In genomic region chr1:193457676-193458075, GRCh38 we compare ENCODE assay signal across 15 cellular contexts.
A peak's percentile ranks its signal among the peaks of the same experiment; 100 is the strongest.
DNase-seq lines count a peak whose midpoint lies in the region; ATAC-seq, FAIRE-seq and TF ChIP-seq lines count a peak whose summit lies in the region.
"Had no signal": no experiment of that assay in that cellular context is flagged by ENCODE, and none has a peak within 500 bp of the region (broad histone marks: within the 10 kb centered on the region; RNA-seq: fewer than 3 reads in every experiment).

No MANE protein-coding gene starts in this region.

- BruUV-seq in HepG2 (replicated peaks; lab: Mats Ljungman, UMichigan): no TSS peak

- 73 to 81% (median 78%) methylated on average over 9 of the region's 9 CpGs for WGBS in small intestine, 3 donors
- WGBS in HepG2 (ENCODE audit: low lambda C conversion rate): 17% methylated on average over 9 of the region's 9 CpGs

- TF ChIP-seq EP300 in HepG2 (IDR thresholded peaks at IDR 0.05; ENCODE audit: low read depth in 2 of 2, low read length in 2 of 2) (no peak), HepG2 (CRISPR knock-in tag; IDR thresholded peaks at IDR 0.05; ENCODE audit: borderline replicate concordance) (no peak)

- intact Hi-C loops in HepG2 (cut with micrococcal nuclease; ENCODE audit: unreplicated experiment): no loop called here

- no peaks in the 10 kb centered on the region for H3K4me1 ChIP-seq in small intestine (ENCODE audit: control insufficient read depth in 2 of 2, insufficient read depth in 1 of 2, low read depth in 1 of 2, low read length in 1 of 2)
- H3K4me1 ChIP-seq in HepG2 (ENCODE audit: insufficient read depth, low read length): no peaks in the 10 kb centered on the region
- H3K4me1 ChIP-seq: breast epithelium had no signal

- in situ Hi-C loops in HepG2 (cut with HindIII; ENCODE audit: extremely low pct_ligation_motif_present, low pct_unique_long_range_greater_than_20kb): no loop called here

- no peak overlapping the region for H3K9ac ChIP-seq in HepG2 (ENCODE audit: insufficient read depth, low read depth, low read length)

- H3K79me2 ChIP-seq in HepG2 (ENCODE audit: insufficient read depth, low read length): no peaks in the 10 kb centered on the region

- H4K20me1 ChIP-seq in HepG2 (ENCODE audit: insufficient read depth, low read length): no peaks in the 10 kb centered on the region

- no peak overlapping the region for H3K4me3 ChIP-seq in small intestine (ENCODE audit: low read depth in 1 of 2, low read length in 2 of 2)
- H3K4me3 ChIP-seq in HepG2 (replicated peaks in 1 of 3; ENCODE audit: insufficient read depth in 1 of 3, low read depth in 2 of 3, low read length in 3 of 3): no peak overlapping the region
- H3K4me3 ChIP-seq: breast epithelium, SK-N-MC had no signal

- no peak for FAIRE-seq in small intestine (lab: Jason Lieb, UNC)
- no peak for FAIRE-seq in HepG2 (lab: Jason Lieb, UNC)

- TF ChIP-seq CTCF in HepG2 (CRISPR knock-in tag; IDR thresholded peaks at IDR 0.05): no peak

- no peak for TF ChIP-seq RAD21 in HepG2 (CRISPR knock-in tag; IDR thresholded peaks at IDR 0.05)

- H3K9me3 ChIP-seq in small intestine (ENCODE audit: control insufficient read depth, low read depth) (no peaks in the 10 kb centered on the region), HepG2 (ENCODE audit: low read length) (no peaks in the 10 kb centered on the region)
- H3K9me3 ChIP-seq: breast epithelium had no signal

- POLR2A ChIA-PET in HepG2 (lab: Yijun Ruan, JAX): no interaction called here

- H3K27me3 ChIP-seq in small intestine (ENCODE audit: control insufficient read depth in 2 of 2, insufficient read depth in 2 of 2, low read length in 2 of 2) (no peaks in the 10 kb centered on the region), HepG2 (ENCODE audit: control insufficient read depth in 1 of 2, insufficient read depth in 2 of 2, low read length in 2 of 2) (no peaks in the 10 kb centered on the region)
- H3K27me3 ChIP-seq: breast epithelium had no signal

- no peak for TF ChIP-seq POLR2A in HepG2 (IDR thresholded peaks at IDR 0.05; ENCODE audit: insufficient read depth in 1 of 2, low read depth in 2 of 2, low read length in 2 of 2)

- CTCF ChIA-PET in HepG2 (lab: Yijun Ruan, JAX; ENCODE audit: low intra/inter-chr PET ratio, low total read pairs): no interaction called here

- H3K4me2 ChIP-seq in HepG2 (ENCODE audit: low read depth, low read length): no peak overlapping the region

- ATAC-seq in HepG2: no peak
- ATAC-seq: esophagus mucosa had no signal

- DNase-seq in activated effector memory CD4-positive, alpha-beta T cell treated with anti-CD3 and anti-CD28 coated beads, Interleukin-2, amount 50 U/mL, for 16 hours: peak; percentile 64
- no peak for DNase-seq in activated effector memory CD4-positive, alpha-beta T cell treated with Interleukin-2 at 50 U/mL for 16 hours
- DNase-seq in NCI-H69 (lab: John Stamatoyannopoulos, UW) (peak; percentile 12), small intestine (peak; percentile 20), GDM1 (lab: John Stamatoyannopoulos, UW) (no peak), HepG2 (ENCODE audit: low spot score) (no peak), NCI-H2081 treated with DMSO at 0.1 percent for 48 hours (lab: John Stamatoyannopoulos, UW) (no peak)
- DNase-seq in effector CD4-positive, alpha-beta T cell: peak; percentile 14
- DNase-seq: activated T-cell treated with anti-CD3 and anti-CD28 coated beads, Interleukin-2, amount 50 U/mL, for 4 hours; H7; midbrain; NK-92 treated with Interleukin-12 subunit alpha and Interleukin-12 subunit beta, amount 100 ng/mL, for 24 hours had no signal

- peak overlapping the region in 1 of 2 donors; percentile 41 for H3K27ac ChIP-seq in small intestine (ENCODE audit: low read depth in 1 of 2, low read length in 1 of 2)
- no peak overlapping the region for H3K27ac ChIP-seq in HepG2 (ENCODE audit: extremely low read length, insufficient read depth, low read length)
- H3K27ac ChIP-seq: breast epithelium, SK-N-MC had no signal

- H3K36me3 ChIP-seq in small intestine (ENCODE audit: control insufficient read depth in 2 of 2, insufficient read depth in 2 of 2, low read length in 2 of 2) (no peaks in the 10 kb centered on the region), HepG2 (replicated peaks in 1 of 2; ENCODE audit: control insufficient read depth in 1 of 2, insufficient read depth in 2 of 2, low read length in 2 of 2) (no peaks in the 10 kb centered on the region)
- H3K36me3 ChIP-seq: breast epithelium had no signal

- no peak overlapping the region for H2AFZ ChIP-seq in HepG2 (ENCODE audit: low read length)

TF ChIP-seq in HepG2, 621 proteins besides CTCF, POLR2A, EP300 and RAD21:
- TF ChIP-seq ZNF280D (CRISPR knock-in tag; IDR thresholded peaks at IDR 0.05): no peak
- TF ChIP-seq FOXJ3 (CRISPR knock-in tag; IDR thresholded peaks at IDR 0.05; ENCODE audit: borderline replicate concordance): no peak

Comparison
In these comparisons a context has a peak if more than half of its experiments do, and no peak if none do; other contexts are left out.
1. DNase-seq: peak in activated effector memory CD4-positive, alpha-beta T cell treated with anti-CD3 and anti-CD28 coated beads, Interleukin-2, amount 50 U/mL, for 16 hours (single experiment), NCI-H69 (single experiment), effector CD4-positive, alpha-beta T cell (single experiment) and small intestine (single experiment); none in activated effector memory CD4-positive, alpha-beta T cell treated with Interleukin-2 at 50 U/mL for 16 hours (single experiment), GDM1 (single experiment), HepG2 (single experiment) and NCI-H2081 treated with DMSO at 0.1 percent for 48 hours (single experiment).